In the genomic region with DNA sequence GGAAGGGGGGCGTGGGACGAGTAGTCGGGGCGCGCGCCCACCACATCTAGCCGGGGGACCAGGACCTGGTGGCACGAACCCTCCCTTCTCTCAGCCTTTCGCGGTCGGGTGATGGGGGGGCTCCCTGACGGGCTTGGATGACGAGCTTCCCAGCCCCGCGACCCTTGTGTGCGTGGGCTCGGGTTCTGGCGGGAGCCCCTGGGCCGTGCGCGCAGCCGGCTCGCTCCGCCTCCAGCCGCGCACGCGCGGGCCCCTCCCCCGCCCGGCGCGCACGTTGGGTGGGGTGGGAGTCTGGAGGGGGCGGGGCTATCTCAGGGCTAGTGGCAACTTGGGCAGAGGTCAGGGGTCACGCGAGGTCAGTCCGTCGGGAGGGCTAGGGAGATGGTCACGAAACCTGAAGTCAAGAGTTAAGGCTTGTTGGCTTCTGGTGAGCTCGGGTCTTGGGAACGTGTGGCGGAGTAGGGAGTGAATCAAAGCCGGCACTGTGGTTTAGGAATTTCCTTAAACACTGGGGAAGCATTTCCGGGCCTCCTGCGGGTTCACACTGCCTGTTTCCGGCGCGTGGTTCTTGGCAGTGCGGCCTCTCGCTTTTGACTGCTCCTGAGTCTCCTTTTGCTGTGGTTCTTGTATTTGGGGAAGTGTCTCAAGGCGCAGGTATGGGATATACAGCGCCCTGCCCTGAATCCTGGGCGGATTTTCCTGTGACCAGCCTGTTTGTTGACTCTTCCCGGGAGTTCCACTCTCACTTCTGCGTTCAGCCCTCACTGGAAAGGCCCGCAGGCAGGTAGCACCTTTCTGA, we compare ENCODE assay signal across 1 cellular context.
TF ChIP-seq lines count a peak whose summit lies in the region.

Gene SRCAP (plus strand): TSS at position 356 of the 799 bp plus-strand sequence. CDS start 1,654 bp downstream, outside the sequence.

TF ChIP-seq in K562, 482 proteins besides CTCF, POLR2A, EP300 and RAD21 (continued from another document and continues in another):
- TF ChIP-seq JUN (IDR thresholded peaks at IDR 0.05; ENCODE audit: borderline replicate concordance, low read depth, low read length) (no peak; the same call in 1 of the 2 replicates), JUN (CRISPR knock-in tag; IDR thresholded peaks at IDR 0.05; ENCODE audit: borderline replicate concordance) (0 out of 2 replicates have a peak, but pooled peaks have one; percentile 19), ZNF232 (CRISPR knock-in tag; IDR thresholded peaks at IDR 0.05) (0 out of 2 replicates have a peak, but pooled peaks have one; percentile 48), HCFC1 (IDR thresholded peaks at IDR 0.05; ENCODE audit: low read depth, low read length) (peak; percentile 36), TCFL5 (CRISPR knock-in tag; conservative IDR thresholded peaks at IDR 0.05) (no peak), ZNF41 (CRISPR knock-in tag; conservative IDR thresholded peaks at IDR 0.05) (no peak), KLF13 (tag; IDR thresholded peaks at IDR 0.05; ENCODE audit: borderline replicate concordance, low read depth) (0 out of 2 replicates have a peak, but pooled peaks have one; percentile 41), CLOCK (CRISPR knock-in tag; IDR thresholded peaks at IDR 0.05; ENCODE audit: borderline replicate concordance) (no peak), NELFE (IDR thresholded peaks at IDR 0.05; ENCODE audit: insufficient read depth, insufficient read length) (no peak), HMG20B (CRISPR knock-in tag; IDR thresholded peaks at IDR 0.05) (no peak), ZNF274 (IDR thresholded peaks at IDR 0.05; ENCODE audit: borderline replicate concordance, low read depth, low read length) (peak; percentile 3; the same call in 1 of the 2 replicates), TSC22D4 (tag; IDR thresholded peaks at IDR 0.05) (no peak), FUS (optimal IDR thresholded peaks at IDR 0.05; ENCODE audit: low read depth, low read length) (no peak), FOS (IDR thresholded peaks at IDR 0.05; ENCODE audit: extremely low read depth, insufficient read length) (no peak), MEF2A (IDR thresholded peaks at IDR 0.05; ENCODE audit: control insufficient read depth, low read depth, low read length) (no peak), NONO (IDR thresholded peaks at IDR 0.05; ENCODE audit: low read depth in 2 of 2, low read length in 1 of 2) (peak in 1 of 2 experiments; percentile 50; a peak in 1 of 4 replicates), KAT2B (IDR thresholded peaks at IDR 0.05; ENCODE audit: low read depth, low read length) (no peak), FOXA3 (CRISPR knock-in tag; conservative IDR thresholded peaks at IDR 0.05 in 1 of 2, IDR thresholded peaks at IDR 0.05 in 1 of 2) (no peak), ZBTB12 (CRISPR knock-in tag; IDR thresholded peaks at IDR 0.05) (no peak), MED1 (CRISPR knock-in tag; IDR thresholded peaks at IDR 0.05; ENCODE audit: borderline replicate concordance) (0 out of 2 replicates have a peak, but pooled peaks have one; percentile 90), ZNF121 (CRISPR knock-in tag; conservative IDR thresholded peaks at IDR 0.05) (no peak), SREBF2 (CRISPR knock-in tag; IDR thresholded peaks at IDR 0.05) (no peak), ZNF551 (CRISPR knock-in tag; IDR thresholded peaks at IDR 0.05) (no peak), ZNF140 (CRISPR knock-in tag; IDR thresholded peaks at IDR 0.05) (no peak), JUNB (CRISPR knock-in tag; conservative IDR thresholded peaks at IDR 0.05) (no peak), RBM39 (optimal IDR thresholded peaks at IDR 0.05; ENCODE audit: low read depth, low read length) (no peak), ZFP36 (IDR thresholded peaks at IDR 0.05; ENCODE audit: low read depth, low read length, partially characterized antibody) (no peak), TBP (optimal IDR thresholded peaks at IDR 0.05; ENCODE audit: low read depth, low read length) (peak; percentile 59), ZBTB43 (CRISPR knock-in tag; IDR thresholded peaks at IDR 0.05) (no peak), COPS2 (conservative IDR thresholded peaks at IDR 0.05) (no peak), ZNF561 (CRISPR knock-in tag; conservative IDR thresholded peaks at IDR 0.05) (no peak), CEBPG (CRISPR knock-in tag; IDR thresholded peaks at IDR 0.05) (no peak), CEBPG (tag; conservative IDR thresholded peaks at IDR 0.05 in 1 of 2, IDR thresholded peaks at IDR 0.05 in 1 of 2) (no peak)
- TF ChIP-seq, protein P1, sequence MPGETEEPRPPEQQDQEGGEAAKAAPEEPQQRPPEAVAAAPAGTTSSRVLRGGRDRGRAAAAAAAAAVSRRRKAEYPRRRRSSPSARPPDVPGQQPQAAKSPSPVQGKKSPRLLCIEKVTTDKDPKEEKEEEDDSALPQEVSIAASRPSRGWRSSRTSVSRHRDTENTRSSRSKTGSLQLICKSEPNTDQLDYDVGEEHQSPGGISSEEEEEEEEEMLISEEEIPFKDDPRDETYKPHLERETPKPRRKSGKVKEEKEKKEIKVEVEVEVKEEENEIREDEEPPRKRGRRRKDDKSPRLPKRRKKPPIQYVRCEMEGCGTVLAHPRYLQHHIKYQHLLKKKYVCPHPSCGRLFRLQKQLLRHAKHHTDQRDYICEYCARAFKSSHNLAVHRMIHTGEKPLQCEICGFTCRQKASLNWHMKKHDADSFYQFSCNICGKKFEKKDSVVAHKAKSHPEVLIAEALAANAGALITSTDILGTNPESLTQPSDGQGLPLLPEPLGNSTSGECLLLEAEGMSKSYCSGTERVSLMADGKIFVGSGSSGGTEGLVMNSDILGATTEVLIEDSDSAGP (CRISPR knock-in tag; IDR thresholded peaks at IDR 0.05), result no peak
- TF ChIP-seq, protein P2, sequence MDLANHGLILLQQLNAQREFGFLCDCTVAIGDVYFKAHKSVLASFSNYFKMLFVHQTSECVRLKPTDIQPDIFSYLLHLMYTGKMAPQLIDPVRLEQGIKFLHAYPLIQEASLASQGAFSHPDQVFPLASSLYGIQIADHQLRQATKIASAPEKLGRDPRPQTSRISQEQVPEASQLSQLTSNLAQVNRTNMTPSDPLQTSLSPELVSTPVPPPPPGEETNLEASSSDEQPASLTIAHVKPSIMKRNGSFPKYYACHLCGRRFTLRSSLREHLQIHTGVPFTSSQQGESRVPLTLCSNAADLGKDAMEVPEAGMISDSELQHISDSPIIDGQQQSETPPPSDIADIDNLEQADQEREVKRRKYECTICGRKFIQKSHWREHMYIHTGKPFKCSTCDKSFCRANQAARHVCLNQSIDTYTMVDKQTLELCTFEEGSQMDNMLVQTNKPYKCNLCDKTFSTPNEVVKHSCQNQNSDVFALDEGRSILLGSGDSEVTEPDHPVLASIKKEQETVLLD (IDR thresholded peaks at IDR 0.05), result no peak
- TF ChIP-seq, protein P3, sequence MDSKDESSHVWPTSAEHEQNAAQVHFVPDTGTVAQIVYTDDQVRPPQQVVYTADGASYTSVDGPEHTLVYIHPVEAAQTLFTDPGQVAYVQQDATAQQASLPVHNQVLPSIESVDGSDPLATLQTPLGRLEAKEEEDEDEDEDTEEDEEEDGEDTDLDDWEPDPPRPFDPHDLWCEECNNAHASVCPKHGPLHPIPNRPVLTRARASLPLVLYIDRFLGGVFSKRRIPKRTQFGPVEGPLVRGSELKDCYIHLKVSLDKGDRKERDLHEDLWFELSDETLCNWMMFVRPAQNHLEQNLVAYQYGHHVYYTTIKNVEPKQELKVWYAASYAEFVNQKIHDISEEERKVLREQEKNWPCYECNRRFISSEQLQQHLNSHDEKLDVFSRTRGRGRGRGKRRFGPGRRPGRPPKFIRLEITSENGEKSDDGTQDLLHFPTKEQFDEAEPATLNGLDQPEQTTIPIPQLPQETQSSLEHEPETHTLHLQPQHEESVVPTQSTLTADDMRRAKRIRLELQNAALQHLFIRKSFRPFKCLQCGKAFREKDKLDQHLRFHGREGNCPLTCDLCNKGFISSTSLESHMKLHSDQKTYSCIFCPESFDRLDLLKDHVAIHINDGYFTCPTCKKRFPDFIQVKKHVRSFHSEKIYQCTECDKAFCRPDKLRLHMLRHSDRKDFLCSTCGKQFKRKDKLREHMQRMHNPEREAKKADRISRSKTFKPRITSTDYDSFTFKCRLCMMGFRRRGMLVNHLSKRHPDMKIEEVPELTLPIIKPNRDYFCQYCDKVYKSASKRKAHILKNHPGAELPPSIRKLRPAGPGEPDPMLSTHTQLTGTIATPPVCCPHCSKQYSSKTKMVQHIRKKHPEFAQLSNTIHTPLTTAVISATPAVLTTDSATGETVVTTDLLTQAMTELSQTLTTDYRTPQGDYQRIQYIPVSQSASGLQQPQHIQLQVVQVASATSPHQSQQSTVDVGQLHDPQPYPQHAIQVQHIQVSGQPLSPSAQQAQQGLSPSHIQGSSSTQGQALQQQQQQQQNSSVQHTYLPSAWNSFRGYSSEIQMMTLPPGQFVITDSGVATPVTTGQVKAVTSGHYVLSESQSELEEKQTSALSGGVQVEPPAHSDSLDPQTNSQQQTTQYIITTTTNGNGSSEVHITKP (IDR thresholded peaks at IDR 0.05; ENCODE audit: partially characterized antibody), result peak; percentile 15
- TF ChIP-seq, protein P4, sequence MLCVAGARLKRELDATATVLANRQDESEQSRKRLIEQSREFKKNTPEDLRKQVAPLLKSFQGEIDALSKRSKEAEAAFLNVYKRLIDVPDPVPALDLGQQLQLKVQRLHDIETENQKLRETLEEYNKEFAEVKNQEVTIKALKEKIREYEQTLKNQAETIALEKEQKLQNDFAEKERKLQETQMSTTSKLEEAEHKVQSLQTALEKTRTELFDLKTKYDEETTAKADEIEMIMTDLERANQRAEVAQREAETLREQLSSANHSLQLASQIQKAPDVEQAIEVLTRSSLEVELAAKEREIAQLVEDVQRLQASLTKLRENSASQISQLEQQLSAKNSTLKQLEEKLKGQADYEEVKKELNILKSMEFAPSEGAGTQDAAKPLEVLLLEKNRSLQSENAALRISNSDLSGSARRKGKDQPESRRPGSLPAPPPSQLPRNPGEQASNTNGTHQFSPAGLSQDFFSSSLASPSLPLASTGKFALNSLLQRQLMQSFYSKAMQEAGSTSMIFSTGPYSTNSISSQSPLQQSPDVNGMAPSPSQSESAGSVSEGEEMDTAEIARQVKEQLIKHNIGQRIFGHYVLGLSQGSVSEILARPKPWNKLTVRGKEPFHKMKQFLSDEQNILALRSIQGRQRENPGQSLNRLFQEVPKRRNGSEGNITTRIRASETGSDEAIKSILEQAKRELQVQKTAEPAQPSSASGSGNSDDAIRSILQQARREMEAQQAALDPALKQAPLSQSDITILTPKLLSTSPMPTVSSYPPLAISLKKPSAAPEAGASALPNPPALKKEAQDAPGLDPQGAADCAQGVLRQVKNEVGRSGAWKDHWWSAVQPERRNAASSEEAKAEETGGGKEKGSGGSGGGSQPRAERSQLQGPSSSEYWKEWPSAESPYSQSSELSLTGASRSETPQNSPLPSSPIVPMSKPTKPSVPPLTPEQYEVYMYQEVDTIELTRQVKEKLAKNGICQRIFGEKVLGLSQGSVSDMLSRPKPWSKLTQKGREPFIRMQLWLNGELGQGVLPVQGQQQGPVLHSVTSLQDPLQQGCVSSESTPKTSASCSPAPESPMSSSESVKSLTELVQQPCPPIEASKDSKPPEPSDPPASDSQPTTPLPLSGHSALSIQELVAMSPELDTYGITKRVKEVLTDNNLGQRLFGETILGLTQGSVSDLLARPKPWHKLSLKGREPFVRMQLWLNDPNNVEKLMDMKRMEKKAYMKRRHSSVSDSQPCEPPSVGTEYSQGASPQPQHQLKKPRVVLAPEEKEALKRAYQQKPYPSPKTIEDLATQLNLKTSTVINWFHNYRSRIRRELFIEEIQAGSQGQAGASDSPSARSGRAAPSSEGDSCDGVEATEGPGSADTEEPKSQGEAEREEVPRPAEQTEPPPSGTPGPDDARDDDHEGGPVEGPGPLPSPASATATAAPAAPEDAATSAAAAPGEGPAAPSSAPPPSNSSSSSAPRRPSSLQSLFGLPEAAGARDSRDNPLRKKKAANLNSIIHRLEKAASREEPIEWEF (CRISPR knock-in tag; IDR thresholded peaks at IDR 0.05), result no peak
- TF ChIP-seq, protein P5, sequence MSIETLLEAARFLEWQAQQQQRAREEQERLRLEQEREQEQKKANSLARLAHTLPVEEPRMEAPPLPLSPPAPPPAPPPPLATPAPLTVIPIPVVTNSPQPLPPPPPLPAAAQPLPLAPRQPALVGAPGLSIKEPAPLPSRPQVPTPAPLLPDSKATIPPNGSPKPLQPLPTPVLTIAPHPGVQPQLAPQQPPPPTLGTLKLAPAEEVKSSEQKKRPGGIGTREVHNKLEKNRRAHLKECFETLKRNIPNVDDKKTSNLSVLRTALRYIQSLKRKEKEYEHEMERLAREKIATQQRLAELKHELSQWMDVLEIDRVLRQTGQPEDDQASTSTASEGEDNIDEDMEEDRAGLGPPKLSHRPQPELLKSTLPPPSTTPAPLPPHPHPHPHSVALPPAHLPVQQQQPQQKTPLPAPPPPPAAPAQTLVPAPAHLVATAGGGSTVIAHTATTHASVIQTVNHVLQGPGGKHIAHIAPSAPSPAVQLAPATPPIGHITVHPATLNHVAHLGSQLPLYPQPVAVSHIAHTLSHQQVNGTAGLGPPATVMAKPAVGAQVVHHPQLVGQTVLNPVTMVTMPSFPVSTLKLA (conservative IDR thresholded peaks at IDR 0.05), result peak; percentile 86 to 95
